In the genomic region with DNA sequence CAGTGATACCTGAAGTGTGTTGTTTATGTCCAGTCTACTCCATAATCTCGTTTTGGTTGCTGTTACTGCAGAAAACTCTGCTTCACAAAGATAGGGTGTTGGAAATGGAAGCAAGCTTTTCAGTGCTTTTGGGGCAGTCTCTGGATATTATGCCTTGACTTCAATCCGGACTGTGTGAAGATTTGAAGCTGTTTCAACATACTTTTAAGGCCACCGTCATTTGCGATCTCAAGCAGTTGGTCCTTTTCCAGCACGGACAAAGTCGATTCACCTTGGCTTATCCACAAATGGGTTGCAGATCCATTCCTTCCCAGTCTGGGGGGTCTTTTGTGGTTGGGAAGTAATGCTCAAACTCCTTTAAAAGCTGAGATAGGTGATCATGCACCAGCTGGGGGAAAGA, we compare ENCODE assay signal across 11 cellular contexts.
"Had no signal": no experiment of that assay in that cellular context is flagged by ENCODE, and none has a peak within 500 bp of the region (broad histone marks: within the 10 kb centered on the region; RNA-seq: fewer than 3 reads in every experiment).

No MANE protein-coding gene starts in this region.

- ATAC-seq: GM23338, HCT116 had no signal

- H3K27ac ChIP-seq: GM23248 had no signal

- H3K4me3 ChIP-seq: GM23248, GM23338, HAP-1 had no signal

- H3K9me3 ChIP-seq: HAP-1 had no signal

- H3K4me2 ChIP-seq: GM23338 had no signal

- H3K4me1 ChIP-seq: HAP-1 had no signal

- H3K36me3 ChIP-seq: HAP-1 had no signal

- DNase-seq: GM23248, GOT3, H7, H9, HCEC 1CT, HFFc6 had no signal

- H2AFZ ChIP-seq: GM23248, GM23338 had no signal

- FAIRE-seq: H1, H54 had no signal

- H3K9ac ChIP-seq: GM23248 had no signal
